In genomic region chr14:44962573-44963528, GRCh38 we compare ENCODE assay signal across 8 cellular contexts. TPM values are rescaled to one million over a fixed set of nuclear protein-coding genes. Genes with fewer than 3 reads are reported as not detected.
DNase-seq lines count a peak whose midpoint lies in the region; ATAC-seq and TF ChIP-seq lines count a peak whose summit lies in the region.

No MANE protein-coding gene starts in this region.

- H3K27me3 ChIP-seq in H7 (ENCODE audit: control insufficient read depth, insufficient read depth, low read length) (no peaks in the 10 kb centered on the region), Panc1 (ENCODE audit: control insufficient read depth, insufficient read depth, low read length) (no peaks in the 10 kb centered on the region), lung (ENCODE audit: control insufficient read depth, insufficient read depth) (no peaks in the 10 kb centered on the region), thyroid gland (no peaks in the 10 kb centered on the region)

- BruUV-seq in Panc1 (replicated peaks; lab: Mats Ljungman, UMichigan) = no TSS peak

- intact Hi-C loops in Panc1 (cut with micrococcal nuclease; ENCODE audit: unreplicated experiment) (loop anchor here (10.0 kb wide), 1 partner anchor 172 kb away; the partner anchor contains the start of genes FANCM and FKBP3), thyroid gland (cut with DNase I) (loop anchor here (5.0 kb wide), 1 partner anchor 169 kb away; the partner anchor contains the start of gene FKBP3)

- DNase-seq in NCI-H2107 (lab: John Stamatoyannopoulos, UW) (peak; percentile 54), NCI-H2107 treated with DMSO at 0.1 percent for 48 hours (lab: John Stamatoyannopoulos, UW; ENCODE audit: unreplicated experiment) (no peak), H7 (peak; percentile 28), Panc1 (ENCODE audit: low read depth, low spot score) (no peak), lung (ENCODE audit: low spot score) (peak; percentile 47), thyroid gland (peak; percentile 59 to 62)
- DNase-seq in effector CD8-positive, alpha-beta T cell (lab: John Stamatoyannopoulos, UW) = peak; percentile 29

- POLR2A ChIA-PET in Panc1 (lab: Charles Lee) = interaction anchor here (0.6 kb wide), 1 partner anchor 35 kb away, joined by 4 read pairs; no protein-coding TSS in a partner anchor

- WGBS in lung, 2 donors = 4 to 6% methylated on average over 39 of the region's 39 CpGs
- 4 to 11% methylated on average over 32 of the region's 39 CpGs for WGBS in thyroid gland, 2 donors

- in situ Hi-C loops in Panc1 (cut with HindIII; ENCODE audit: low pct_unique_long_range_greater_than_20kb, low sequenced_read_pairs) = no loop called here

- H3K36me3 ChIP-seq in H7 (replicated peaks; ENCODE audit: control insufficient read depth, insufficient read depth, low read length) (no peaks in the 10 kb centered on the region), Panc1 (ENCODE audit: control insufficient read depth, insufficient read depth, low read length) (peaks cover 7% of the 10 kb centered on the region), lung (ENCODE audit: control insufficient read depth in 2 of 2, insufficient read depth in 2 of 2, low read length in 2 of 2) (no peaks in the 10 kb centered on the region), thyroid gland (no peaks in the 10 kb centered on the region)

- TF ChIP-seq POLR2A in thyroid gland (IDR thresholded peaks at IDR 0.05) = no peak

- peak overlapping the region; percentile 88 for H3K27ac ChIP-seq in Panc1 (ENCODE audit: low read length)
- peak overlapping the region; percentile 77 to 96 for H3K27ac ChIP-seq in lung (ENCODE audit: low read depth in 1 of 2, low read length in 1 of 2)
- peak overlapping the region; percentile 80 to 87 (median 80) for H3K27ac ChIP-seq in thyroid gland

- H3K9me3 ChIP-seq in Panc1 (ENCODE audit: control insufficient read depth, insufficient read depth, low read depth, low read length) (no peaks in the 10 kb centered on the region), lung (ENCODE audit: control insufficient read depth in 2 of 2, insufficient read depth in 1 of 2, low read length in 1 of 2) (no peaks in the 10 kb centered on the region), thyroid gland (no peaks in the 10 kb centered on the region)

- CTCF ChIA-PET in Panc1 (lab: Charles Lee) = no interaction called here

- ATAC-seq in Panc1 (peak; percentile 15; the same call in 1 of the 2 replicates), lung (ENCODE audit: insufficient read depth, low FRiP score) (peak; percentile 5), HG02623 (IDR thresholded peaks at IDR 0.05; ENCODE audit: unreplicated experiment) (no peak)

- H3K4me1 ChIP-seq in Panc1 (ENCODE audit: control insufficient read depth, insufficient read depth, low read length) (peaks cover 9% of the 10 kb centered on the region; the same call in 1 of the 2 replicates), lung (ENCODE audit: control insufficient read depth in 2 of 2, insufficient read depth in 2 of 2, low read length in 2 of 2) (peaks cover 8 to 25% of the 10 kb centered on the region in 2 donors), thyroid gland (peaks cover 25 to 52% of the 10 kb centered on the region in 2 donors)

- peak overlapping the region; percentile 82 for H3K4me3 ChIP-seq in H7 (ENCODE audit: insufficient read depth, low read depth, low read length)
- H3K4me3 ChIP-seq in Panc1 (ENCODE audit: low read depth in 2 of 2, low read length in 2 of 2) = peak overlapping the region; percentile 77 to 93
- H3K4me3 ChIP-seq in lung = peak overlapping the region; percentile 86
- peak overlapping the region; percentile 63 to 86 (median 83) for H3K4me3 ChIP-seq in thyroid gland (replicated peaks in 1 of 3)

- TF ChIP-seq CTCF in Panc1 (IDR thresholded peaks at IDR 0.05) (no peak), lung (IDR thresholded peaks at IDR 0.05; ENCODE audit: control extremely low read depth, extremely low read depth) (no peak), thyroid gland (IDR thresholded peaks at IDR 0.05) (no peak)

RNA-seq across cellular contexts. Expression of gene TOGARAM1, which starts 0.9 kb away (rescaled TPM):
- total RNA-seq in H7 (2014; rRNA removed; shearing (Covaris generic)) = 4.7 and 7.4 TPM in 2 replicates
- total RNA-seq in Panc1 (2021; ENCODE audit: unreplicated experiment) (11.6 TPM), lung (10 to 100 TPM; 18.0 to 52.0 TPM), thyroid gland (10 to 100 TPM; 30.3 to 54.8 (median 36.2) TPM)
- 3.6 TPM for polyA plus RNA-seq in Panc1 (2012; ENCODE audit: insufficient read length)
- 1 to 10 TPM; 4.2 to 4.7 TPM for polyA plus RNA-seq in lung

RNA-seq across cellular contexts. Expression of gene KLHL28, which starts 1.1 kb away (rescaled TPM):
- total RNA-seq in H7 (2014; rRNA removed; shearing (Covaris generic)) = 6.2 and 7.6 TPM in 2 replicates
- total RNA-seq in Panc1 (2021; ENCODE audit: unreplicated experiment) (7.2 TPM), lung (10 to 100 TPM; 14.6 to 29.0 TPM), thyroid gland (10 to 100 TPM; 12.0 to 21.0 (median 13.3) TPM)
- 3.0 TPM for polyA plus RNA-seq in Panc1 (2012; ENCODE audit: insufficient read length)
- 1 to 10 TPM; 2.6 to 4.4 TPM for polyA plus RNA-seq in lung

Comparison
In these comparisons a context has a peak if more than half of its experiments do, and no peak if none do; other contexts are left out.
1. DNase-seq: peak in NCI-H2107 (single experiment), H7 (single experiment), effector CD8-positive, alpha-beta T cell (single experiment), lung (single experiment) and thyroid gland (2 of 2); none in NCI-H2107 treated with DMSO at 0.1 percent for 48 hours (single experiment) and Panc1 (single experiment).
2. Peak in every context shown above with its lines, with median percentiles within 50 percentile points of each other: H3K4me3 ChIP-seq and H3K27ac ChIP-seq.